ENCODE assay signal across 17 cellular contexts in the genomic region with DNA sequence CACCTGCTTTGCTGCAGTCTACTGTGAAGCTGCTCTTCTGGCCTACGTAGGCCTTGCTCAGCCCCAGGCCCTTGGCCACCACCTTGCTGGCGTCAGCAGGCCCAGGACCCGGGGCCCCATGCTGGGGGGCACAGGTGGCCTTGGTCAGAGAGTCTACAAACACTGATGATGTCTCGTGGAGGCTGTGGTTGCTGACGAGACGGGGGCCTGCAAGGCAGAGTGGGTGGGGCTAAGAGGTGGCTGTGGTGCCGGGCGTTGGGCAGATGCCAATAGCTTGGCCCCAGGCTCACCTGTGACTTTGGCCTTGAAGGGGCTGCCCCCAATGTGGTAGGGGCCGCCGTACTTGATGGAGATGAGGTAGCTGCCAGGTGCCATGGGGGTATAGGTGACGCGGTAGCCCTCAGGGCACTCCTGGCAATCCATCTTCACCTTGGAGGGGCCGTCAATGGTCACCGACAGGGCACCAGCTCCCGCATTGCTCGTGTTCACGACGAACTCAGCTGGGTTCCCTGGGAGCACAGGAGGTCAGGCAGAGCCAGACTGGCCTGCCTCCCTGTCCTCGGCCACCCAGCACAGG. TPM values are rescaled to one million over a fixed set of nuclear protein-coding genes. Genes with fewer than 3 reads are reported as not detected.
DNase-seq lines count a peak whose midpoint lies in the region; ATAC-seq and TF ChIP-seq lines count a peak whose summit lies in the region.
"Had no signal": no experiment of that assay in that cellular context is flagged by ENCODE, and none has a peak within 500 bp of the region (broad histone marks: within the 10 kb centered on the region; RNA-seq: fewer than 3 reads in every experiment).

No MANE protein-coding gene starts in this region.

- H3K9me3 Mint-ChIP-seq in stimulated activated effector memory CD8-positive, alpha-beta T cell treated with anti-CD3 and anti-CD28 coated beads, Interleukin-12 subunit alpha, Interleukin-12 subunit beta, amount 100 ng/mL, for 72 hours: no peaks in the 10 kb centered on the region

- H3K14ac ChIP-seq in IMR-90 (replicated peaks; ENCODE audit: low read depth, low read length): no peak overlapping the region

- no peak overlapping the region for H3K4ac ChIP-seq in IMR-90 (ENCODE audit: low read depth, low read length)

- H3K23ac ChIP-seq in IMR-90 (ENCODE audit: low read depth, low read length): no peak overlapping the region

- POLR2A ChIA-PET in IMR-90 (lab: Charles Lee; ENCODE audit: unreplicated experiment): no interaction called here

- intact Hi-C loops in IMR-90 (cut with micrococcal nuclease) (no loop called here), esophagus muscularis mucosa (cut with DNase I) (no loop called here)

- H3K9me3 ChIP-seq in IMR-90 (ENCODE audit: control insufficient read depth, insufficient read depth, low read length) (no peaks in the 10 kb centered on the region; the same call in 1 of the 2 replicates), esophagus muscularis mucosa (no peaks in the 10 kb centered on the region)
- H3K9me3 ChIP-seq: colonic mucosa, spleen had no signal

- peaks cover 77% of the 10 kb centered on the region for H3K36me3 Mint-ChIP-seq in stimulated activated effector memory CD8-positive, alpha-beta T cell treated with anti-CD3 and anti-CD28 coated beads, Interleukin-12 subunit alpha, Interleukin-12 subunit beta, amount 100 ng/mL, for 72 hours

- no peak overlapping the region for H2AK9ac ChIP-seq in IMR-90 (replicated peaks; ENCODE audit: low read depth, low read length, poor library complexity)

- H2BK15ac ChIP-seq in IMR-90 (ENCODE audit: low read depth, low read length): no peak overlapping the region

- no peak overlapping the region for H4K91ac ChIP-seq in IMR-90 (ENCODE audit: insufficient read depth, low read depth, low read length)

- H2AK5ac ChIP-seq in IMR-90 (ENCODE audit: low read depth, low read length): no peak overlapping the region

- DNase-seq in activated gamma-delta T cell treated with Interleukin-2 at 50 U/mL for 16 hours (peak; percentile 6), activated gamma-delta T cell (lab: John Stamatoyannopoulos, UW) (no peak), IMR-90 (no peak), esophagus muscularis mucosa (ENCODE audit: extremely low spot score) (no peak), pons (ENCODE audit: low spot score) (no peak), NCI-H524 (lab: John Stamatoyannopoulos, UW) (no peak)
- no peak for DNase-seq in stimulated activated effector memory CD8-positive, alpha-beta T cell treated with anti-CD3 and anti-CD28 coated beads, Interleukin-12 subunit alpha, Interleukin-12 subunit beta, amount 100 ng/mL, for 72 hours (ENCODE audit: low spot score in 2 of 2)
- DNase-seq: colonic mucosa, hypothalamus, NCI-H2081 treated with DMSO at 0.1 percent for 48 hours, SHP77 treated with DMSO at 0.1 percent for 48 hours had no signal

- no peak overlapping the region for H3K4me2 ChIP-seq in IMR-90 (ENCODE audit: low read depth, low read length)

- no peak overlapping the region for H3K27ac ChIP-seq in IMR-90 (ENCODE audit: insufficient read depth, low read length)
- H3K27ac ChIP-seq in esophagus muscularis mucosa (replicated peaks in 1 of 4): peak overlapping the region; percentile 48 to 97 (median 96)
- H3K27ac ChIP-seq: colonic mucosa had no signal

- H3K9ac ChIP-seq in IMR-90 (ENCODE audit: low read depth, low read length): no peak overlapping the region

- TF ChIP-seq CTCF in IMR-90 (conservative IDR thresholded peaks at IDR 0.05; ENCODE audit: low read depth, low read length) (no peak), esophagus muscularis mucosa (IDR thresholded peaks at IDR 0.05) (no peak)

- no peak for TF ChIP-seq RAD21 in IMR-90 (IDR thresholded peaks at IDR 0.05; ENCODE audit: low read length)

- no peak overlapping the region for H3K18ac ChIP-seq in IMR-90 (ENCODE audit: low read depth, low read length)

- H3K9me1 ChIP-seq in IMR-90 (ENCODE audit: insufficient read depth, low read length): no peaks in the 10 kb centered on the region

- no peak overlapping the region for H3K56ac ChIP-seq in IMR-90 (ENCODE audit: extremely low read depth, insufficient read depth, low read length)

- TF ChIP-seq POLR2A in IMR-90 (IDR thresholded peaks at IDR 0.05; ENCODE audit: low read depth, low read length): no peak
- no peak for TF ChIP-seq POLR2A in esophagus muscularis mucosa (IDR thresholded peaks at IDR 0.05; ENCODE audit: low read depth)

- peak overlapping the region; percentile 11 for H3K4me3 Mint-ChIP-seq in stimulated activated effector memory CD8-positive, alpha-beta T cell treated with anti-CD3 and anti-CD28 coated beads, Interleukin-12 subunit alpha, Interleukin-12 subunit beta, amount 100 ng/mL, for 72 hours

- peak overlapping the region; percentile 92 for H3K27ac Mint-ChIP-seq in stimulated activated effector memory CD8-positive, alpha-beta T cell treated with anti-CD3 and anti-CD28 coated beads, Interleukin-12 subunit alpha, Interleukin-12 subunit beta, amount 100 ng/mL, for 72 hours

- H3K4me3 ChIP-seq in IMR-90 (ENCODE audit: insufficient read depth, low read depth, low read length) (no peak overlapping the region), esophagus muscularis mucosa (no peak overlapping the region)
- H3K4me3 ChIP-seq: colonic mucosa had no signal

- dilution Hi-C loops in IMR-90 (cut with HindIII; ENCODE audit: low sequenced_read_pairs, unreplicated experiment): no loop called here

- H4K20me1 ChIP-seq in IMR-90 (ENCODE audit: insufficient read depth, low read length): peaks cover 73% of the 10 kb centered on the region

- no peak overlapping the region for H4K8ac ChIP-seq in IMR-90 (ENCODE audit: low read depth in 2 of 2, low read length in 2 of 2)

- H2BK20ac ChIP-seq in IMR-90 (ENCODE audit: low read depth, low read length): no peak overlapping the region

- in situ Hi-C loops in IMR-90 (cut with MboI; ENCODE audit: low sequenced_read_pairs): no loop called here

- H3K36me3 ChIP-seq in IMR-90 (ENCODE audit: control insufficient read depth, insufficient read depth, low read length) (peaks cover 65% of the 10 kb centered on the region), esophagus muscularis mucosa (peaks cover 46 to 64% (median 61%) of the 10 kb centered on the region in 4 donors)
- H3K36me3 ChIP-seq: colonic mucosa had no signal

- H3K4me1 Mint-ChIP-seq in stimulated activated effector memory CD8-positive, alpha-beta T cell treated with anti-CD3 and anti-CD28 coated beads, Interleukin-12 subunit alpha, Interleukin-12 subunit beta, amount 100 ng/mL, for 72 hours: peaks cover 33% of the 10 kb centered on the region

- H3K79me1 ChIP-seq in IMR-90 (ENCODE audit: low read depth in 1 of 2, low read length in 2 of 2): peaks cover 3 to 27% of the 10 kb centered on the region in 2 experiments; a peak in 3 of 4 replicates

- H3K4me1 ChIP-seq in IMR-90 (ENCODE audit: control insufficient read depth, insufficient read depth, low read length): no peaks in the 10 kb centered on the region
- peaks cover 0 to 25% (median 4%) of the 10 kb centered on the region in 4 donors for H3K4me1 ChIP-seq in esophagus muscularis mucosa

- ATAC-seq in IMR-90 (ENCODE audit: low read depth) (no peak), HG02588 (IDR thresholded peaks at IDR 0.05; ENCODE audit: unreplicated experiment) (no peak)
- ATAC-seq in stimulated activated effector memory CD8-positive, alpha-beta T cell treated with anti-CD3 and anti-CD28 coated beads, Interleukin-12 subunit alpha, Interleukin-12 subunit beta, amount 100 ng/mL, for 72 hours: peak; percentile 5
- ATAC-seq: HCT116 had no signal

- CTCF ChIA-PET in IMR-90 (lab: Yijun Ruan, JAX): no interaction called here

- H2BK120ac ChIP-seq in IMR-90 (ENCODE audit: low read depth, low read length): no peak overlapping the region

- H3K27me3 ChIP-seq in IMR-90 (ENCODE audit: control insufficient read depth, insufficient read depth, low read length): no peaks in the 10 kb centered on the region
- no peaks in the 10 kb centered on the region for H3K27me3 ChIP-seq in esophagus muscularis mucosa
- H3K27me3 ChIP-seq: colonic mucosa, spleen had no signal

- H4K5ac ChIP-seq in IMR-90 (ENCODE audit: low read depth, low read length): no peak overlapping the region

- no peak for TF ChIP-seq EP300 in esophagus muscularis mucosa (IDR thresholded peaks at IDR 0.05)

- no peak overlapping the region for H2BK5ac ChIP-seq in IMR-90 (ENCODE audit: low read depth, low read length, poor library complexity, severe bottlenecking)

- no TSS peak for BruUV-seq in IMR-90 (replicated peaks; lab: Mats Ljungman, UMichigan)

- peak overlapping the region; percentile 32 for H2AFZ ChIP-seq in IMR-90 (replicated peaks; ENCODE audit: low read length, poor library complexity)

- 85% methylated on average over 9 of the region's 19 CpGs; no CpG with 5 or more reads in 1 of the 2 experiments for WGBS in IMR-90 (ENCODE audit: extremely low coverage in 2 of 2, insufficient read length in 1 of 2), 2 experiments
- 65% methylated on average over 8 of the region's 19 CpGs for WGBS in esophagus muscularis mucosa

TF ChIP-seq in IMR-90, 13 proteins besides CTCF, POLR2A, EP300 and RAD21 (continues in another document):
- no peak for TF ChIP-seq MAFK (IDR thresholded peaks at IDR 0.05; ENCODE audit: low read depth, low read length)

RNA-seq across cellular contexts. Expression of gene FLNA, which starts 25.0 kb away (rescaled TPM):
- 1,356 and 1,443 TPM in 2 replicates for total RNA-seq in IMR-90 (2012; rRNA removed)
- polyA plus RNA-seq in IMR-90 (2012; rRNA removed): 1,357 and 1,435 TPM in 2 replicates
- polyA plus RNA-seq in IMR-90 (2012; cell fraction: cytosol; rRNA removed): 639 and 1,121 TPM in 2 replicates
- 2,032 and 4,690 TPM in 2 replicates for polyA plus RNA-seq in IMR-90 (2012; cell fraction: nucleus; rRNA removed; ENCODE audit: low replicate concordance)
- over 10,000 TPM in 3 of 4 donors, 1,000 to 10,000 TPM in 1; 8,941 to 16,544 (median 12,362) TPM for total RNA-seq in esophagus muscularis mucosa

RNA-seq across cellular contexts. Expression of gene EMD, which starts 29.6 kb away (rescaled TPM):
- total RNA-seq in IMR-90 (2012; rRNA removed) (9.9 and 11.4 TPM in 2 replicates), esophagus muscularis mucosa (10 to 100 TPM; 37.0 to 64.7 (median 57.7) TPM)
- polyA plus RNA-seq in IMR-90 (2012; rRNA removed): 68.8 and 80.6 TPM in 2 replicates
- polyA plus RNA-seq in IMR-90 (2012; cell fraction: cytosol; rRNA removed): 53.8 and 120 TPM in 2 replicates
- 118 and 134 TPM in 2 replicates for polyA plus RNA-seq in IMR-90 (2012; cell fraction: nucleus; rRNA removed; ENCODE audit: low replicate concordance)

RNA-seq across cellular contexts. Expression of gene RPL10, which starts 48.7 kb away (rescaled TPM):
- total RNA-seq in IMR-90 (2012; rRNA removed) (1,582 and 1,900 TPM in 2 replicates), esophagus muscularis mucosa (1,000 to 10,000 TPM; 2,150 to 7,554 (median 4,519) TPM)
- 4,696 and 7,467 TPM in 2 replicates for polyA plus RNA-seq in IMR-90 (2012; rRNA removed)
- polyA plus RNA-seq in IMR-90 (2012; cell fraction: cytosol; rRNA removed): 1,699 and 6,181 TPM in 2 replicates
- polyA plus RNA-seq in IMR-90 (2012; cell fraction: nucleus; rRNA removed; ENCODE audit: low replicate concordance): 2,396 and 4,012 TPM in 2 replicates

RNA-seq across cellular contexts. Expression of gene TKTL1, which starts 53.9 kb away (rescaled TPM):
- total RNA-seq in IMR-90 (2012; rRNA removed) (not detected in 2 replicates), esophagus muscularis mucosa (not detected)
- polyA plus RNA-seq in IMR-90 (2012; rRNA removed): not detected in 2 replicates
- not detected in 2 replicates for polyA plus RNA-seq in IMR-90 (2012; cell fraction: cytosol; rRNA removed)
- not detected in 2 replicates for polyA plus RNA-seq in IMR-90 (2012; cell fraction: nucleus; rRNA removed; ENCODE audit: low replicate concordance)
- total RNA-seq: colonic mucosa had no signal
- polyA plus RNA-seq: esophagus had no signal

RNA-seq across cellular contexts. Expression of gene TEX28, which starts 54.5 kb away (rescaled TPM):
- total RNA-seq in IMR-90 (2012; rRNA removed) (not detected in 2 replicates), esophagus muscularis mucosa (not detected)
- not detected in 2 replicates for polyA plus RNA-seq in IMR-90 (2012; rRNA removed)
- polyA plus RNA-seq in IMR-90 (2012; cell fraction: cytosol; rRNA removed): not detected in 2 replicates
- not detected in 2 replicates for polyA plus RNA-seq in IMR-90 (2012; cell fraction: nucleus; rRNA removed; ENCODE audit: low replicate concordance)
- total RNA-seq: activated CD8-positive, alpha-beta memory T cell treated with anti-CD3 and anti-CD28 coated beads for 36 hours; colonic mucosa; spleen; temporal lobe had no signal
- polyA plus RNA-seq: esophagus, spleen had no signal
